In genomic region chr15:66800584-66801235, GRCh38 we compare ENCODE assay signal across 1 cellular context.
TF ChIP-seq lines count a peak whose summit lies in the region.

No MANE protein-coding gene starts in this region.

TF ChIP-seq in WTC11, 78 proteins besides CTCF, POLR2A, EP300 and RAD21 (continued from another document):
- TF ChIP-seq PREB (CRISPR knock-in tag; IDR thresholded peaks at IDR 0.05; ENCODE audit: borderline replicate concordance) = no peak
- TF ChIP-seq AR (CRISPR knock-in tag; IDR thresholded peaks at IDR 0.05) = no peak
- TF ChIP-seq FOXP4 (CRISPR knock-in tag; IDR thresholded peaks at IDR 0.05) = no peak
- TF ChIP-seq ZSCAN18 (CRISPR knock-in tag; IDR thresholded peaks at IDR 0.05) = no peak
- no peak for TF ChIP-seq ZNF138 (CRISPR knock-in tag; conservative IDR thresholded peaks at IDR 0.05)
- no peak for TF ChIP-seq SP1 (CRISPR knock-in tag; conservative IDR thresholded peaks at IDR 0.05)
- no peak for TF ChIP-seq TCF7 (CRISPR knock-in tag; IDR thresholded peaks at IDR 0.05; ENCODE audit: low read depth)
- no peak for TF ChIP-seq ARID4B (CRISPR knock-in tag; IDR thresholded peaks at IDR 0.05; ENCODE audit: borderline replicate concordance)
